ENCODE assay signal across 10 cellular contexts in genomic region chr6:148898360-148899005, GRCh38.
"Had no signal": no experiment of that assay in that cellular context is flagged by ENCODE, and none has a peak within 500 bp of the region (broad histone marks: within the 10 kb centered on the region; RNA-seq: fewer than 3 reads in every experiment).

No MANE protein-coding gene starts in this region.

- H3K4me1 Mint-ChIP-seq: activated naive CD4-positive, alpha-beta T cell treated with anti-CD3 and anti-CD28 coated beads, Interleukin-2, amount 50 U/mL, for 24 hours had no signal

- H3K9me3 ChIP-seq: breast epithelium, esophagus squamous epithelium, tibial artery, vagina had no signal

- H3K27me3 ChIP-seq: breast epithelium, esophagus squamous epithelium, tibial artery, vagina had no signal

- H3K27me3 Mint-ChIP-seq: activated T-cell treated with anti-CD3 and anti-CD28 coated beads, Interleukin-2, amount 50 U/mL, for 24 hours had no signal

- H3K36me3 ChIP-seq: breast epithelium, esophagus squamous epithelium, tibial artery, vagina had no signal

- H3K27ac Mint-ChIP-seq: activated naive CD4-positive, alpha-beta T cell treated with anti-CD3 and anti-CD28 coated beads, Interleukin-2, amount 50 U/mL, for 24 hours; activated T-cell treated with anti-CD3 and anti-CD28 coated beads, Interleukin-2, amount 50 U/mL, for 24 hours had no signal

- DNase-seq: activated CD4-positive, alpha-beta T cell treated with anti-CD3 and anti-CD28 coated beads, Interleukin-2, amount 50 U/mL, for 1 hour; activated effector memory CD4-positive, alpha-beta T cell treated with Interleukin-2 at 50 U/mL for 16 hours; activated T-cell treated with anti-CD3 and anti-CD28 coated beads, Interleukin-2, amount 50 U/mL, for 24 hours; esophagus squamous epithelium; islet precursor cell; small intestine had no signal

- H3K4me3 ChIP-seq: breast epithelium, esophagus squamous epithelium, tibial artery, vagina had no signal

- H3K4me3 Mint-ChIP-seq: activated naive CD4-positive, alpha-beta T cell treated with anti-CD3 and anti-CD28 coated beads, Interleukin-2, amount 50 U/mL, for 24 hours; activated T-cell treated with anti-CD3 and anti-CD28 coated beads, Interleukin-2, amount 50 U/mL, for 24 hours had no signal

- H3K27ac ChIP-seq: esophagus squamous epithelium, tibial artery, vagina had no signal

- H3K36me3 Mint-ChIP-seq: activated naive CD4-positive, alpha-beta T cell treated with anti-CD3 and anti-CD28 coated beads, Interleukin-2, amount 50 U/mL, for 24 hours had no signal

- H3K9me3 Mint-ChIP-seq: activated naive CD4-positive, alpha-beta T cell treated with anti-CD3 and anti-CD28 coated beads, Interleukin-2, amount 50 U/mL, for 24 hours; activated T-cell treated with anti-CD3 and anti-CD28 coated beads, Interleukin-2, amount 50 U/mL, for 24 hours had no signal

- H3K4me1 ChIP-seq: breast epithelium, esophagus squamous epithelium, tibial artery had no signal
